Comparison of ENCODE assay signal across 1 cellular context in the genomic region with DNA sequence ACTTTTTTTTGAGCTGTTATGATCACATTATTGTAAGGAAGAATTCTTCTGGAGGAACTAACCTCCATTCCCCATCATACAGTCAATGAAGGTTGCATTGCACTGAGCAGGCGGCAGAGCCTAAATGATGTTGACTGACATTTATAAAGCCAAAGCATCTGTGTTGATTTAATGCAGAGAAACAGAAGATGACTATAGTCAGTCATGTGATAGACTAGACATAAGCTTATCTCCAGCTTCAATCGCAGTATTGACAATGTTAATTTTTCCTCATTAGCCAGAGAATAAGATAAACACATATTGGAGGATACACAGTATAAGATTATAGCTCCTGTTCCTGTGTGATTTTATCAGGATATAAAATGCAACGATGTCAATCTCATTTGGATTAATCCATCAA.
TF ChIP-seq lines count a peak whose summit lies in the region.

No MANE protein-coding gene starts in this region.

TF ChIP-seq in SK-N-SH, 30 proteins besides CTCF, POLR2A, EP300 and RAD21 (continued from another document):
- TF ChIP-seq IRF3 (IDR thresholded peaks at IDR 0.05; ENCODE audit: low read depth, low read length) (no peak), FOSL2 (IDR thresholded peaks at IDR 0.05; ENCODE audit: borderline replicate concordance, low read depth) (no peak), POLR2AphosphoS5 (IDR thresholded peaks at IDR 0.05; ENCODE audit: low read depth, low read length) (no peak), FOXJ3 (CRISPR knock-in tag; IDR thresholded peaks at IDR 0.05) (no peak), TAF1 (IDR thresholded peaks at IDR 0.05; ENCODE audit: borderline replicate concordance, low read depth, low read length) (no peak), NRF1 (IDR thresholded peaks at IDR 0.05; ENCODE audit: low read depth, low read length) (no peak)
- TF ChIP-seq, protein P1, sequence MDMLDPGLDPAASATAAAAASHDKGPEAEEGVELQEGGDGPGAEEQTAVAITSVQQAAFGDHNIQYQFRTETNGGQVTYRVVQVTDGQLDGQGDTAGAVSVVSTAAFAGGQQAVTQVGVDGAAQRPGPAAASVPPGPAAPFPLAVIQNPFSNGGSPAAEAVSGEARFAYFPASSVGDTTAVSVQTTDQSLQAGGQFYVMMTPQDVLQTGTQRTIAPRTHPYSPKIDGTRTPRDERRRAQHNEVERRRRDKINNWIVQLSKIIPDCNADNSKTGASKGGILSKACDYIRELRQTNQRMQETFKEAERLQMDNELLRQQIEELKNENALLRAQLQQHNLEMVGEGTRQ (IDR thresholded peaks at IDR 0.05; ENCODE audit: borderline replicate concordance, low read depth, low read length), result no peak
